Comparison of ENCODE assay signal across 17 cellular contexts in the genomic region with DNA sequence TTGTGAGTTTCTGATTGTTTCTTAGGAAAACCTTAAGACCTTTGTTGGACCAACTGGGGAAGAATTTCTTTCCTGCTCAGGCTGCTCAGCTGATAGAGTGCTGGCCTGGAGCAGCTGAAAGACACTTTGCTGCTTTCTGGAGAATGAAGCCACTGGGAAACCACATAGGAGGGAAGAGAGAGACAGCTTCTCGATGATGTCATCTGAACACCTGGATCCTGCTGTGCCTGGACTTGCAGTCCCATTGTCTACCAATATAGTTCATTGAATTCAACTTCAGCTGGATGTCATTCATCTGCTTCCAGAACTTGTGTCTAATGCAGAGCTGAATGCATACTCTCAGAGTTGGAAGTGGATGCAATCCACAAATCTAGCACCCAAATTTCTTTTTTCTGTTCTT. TPM values are rescaled to one million over a fixed set of nuclear protein-coding genes. Genes with fewer than 3 reads are reported as not detected.
DNase-seq lines count a peak whose midpoint lies in the region; ATAC-seq, FAIRE-seq and TF ChIP-seq lines count a peak whose summit lies in the region.
"Had no signal": no experiment of that assay in that cellular context is flagged by ENCODE, and none has a peak within 500 bp of the region (broad histone marks: within the 10 kb centered on the region; RNA-seq: fewer than 3 reads in every experiment).

No MANE protein-coding gene starts in this region.

- dilution Hi-C loops in mammary epithelial cell (cut with HindIII; ENCODE audit: low sequenced_read_pairs): no loop called here

- no peaks in the 10 kb centered on the region for H3K79me2 ChIP-seq in mammary epithelial cell (ENCODE audit: insufficient read depth, low read length)

- no peak overlapping the region for H3K27ac ChIP-seq in mammary epithelial cell (ENCODE audit: insufficient read depth, low read depth, low read length)
- no peak overlapping the region for H3K27ac ChIP-seq in breast epithelium
- H3K27ac ChIP-seq in RWPE2 (ENCODE audit: poor library complexity, severe bottlenecking): no peak overlapping the region
- no peak overlapping the region for H3K27ac ChIP-seq in epithelial cell of prostate
- H3K27ac ChIP-seq: HL-60 had no signal

- no TSS peak for BruUV-seq in mammary epithelial cell (replicated peaks; lab: Mats Ljungman, UMichigan)

- H3K9me3 ChIP-seq in mammary epithelial cell (replicated peaks; ENCODE audit: insufficient read depth, low read length): no peaks in the 10 kb centered on the region
- H3K9me3 ChIP-seq in breast epithelium: no peaks in the 10 kb centered on the region
- no peaks in the 10 kb centered on the region for H3K9me3 ChIP-seq in RWPE2 (ENCODE audit: severe bottlenecking)

- ATAC-seq in RWPE2 (ENCODE audit: low read depth) (peak; percentile 82), left cardiac atrium (no peak)
- ATAC-seq: GM23338 had no signal

- in situ Hi-C loops in mammary epithelial cell (cut with MboI; ENCODE audit: low sequenced_read_pairs in 2 of 2): no loop called here

- intact Hi-C loops in mammary epithelial cell (cut with micrococcal nuclease) (no loop called here), breast epithelium (cut with DNase I; ENCODE audit: low total_unique reads) (no loop called here), left cardiac atrium (cut with DNase I) (no loop called here)

- H3K4me1 ChIP-seq in mammary epithelial cell (ENCODE audit: insufficient read depth, low read length) (peaks cover 1% of the 10 kb centered on the region), breast epithelium (no peaks in the 10 kb centered on the region), RWPE2 (ENCODE audit: insufficient read depth, poor library complexity, severe bottlenecking) (peaks cover 4% of the 10 kb centered on the region)

- no peaks in the 10 kb centered on the region for H4K20me1 ChIP-seq in mammary epithelial cell (ENCODE audit: insufficient read depth, low read length)

- CTCF ChIA-PET in mammary epithelial cell (lab: Charles Lee; ENCODE audit: low non-redundant PET): no interaction called here

- no peak overlapping the region for H3K4me2 ChIP-seq in mammary epithelial cell (ENCODE audit: insufficient read depth, low read depth, low read length)
- H3K4me2 ChIP-seq: GM23338 had no signal

- WGBS in mammary epithelial cell (ENCODE audit: low coverage, missing lambda C conversion rate): 7% methylated on average over 1 of the region's 1 CpG

- no peak for TF ChIP-seq CTCF in mammary epithelial cell (conservative IDR thresholded peaks at IDR 0.05 in 1 of 2, IDR thresholded peaks at IDR 0.05 in 1 of 2; ENCODE audit: extremely low read depth in 1 of 2, insufficient read depth in 1 of 2, low read depth in 1 of 2, low read length in 2 of 2)
- no peak for TF ChIP-seq CTCF in breast epithelium (IDR thresholded peaks at IDR 0.05)
- no peak for TF ChIP-seq CTCF in RWPE2 (IDR thresholded peaks at IDR 0.05; ENCODE audit: poor library complexity, severe bottlenecking)

- DNase-seq in mammary epithelial cell (peak; percentile 87), breast epithelium (ENCODE audit: low spot score in 2 of 2) (no peak), RWPE2 (ENCODE audit: low spot score) (no peak), epithelial cell of prostate (ENCODE audit: low read depth, low spot score) (peak; percentile 44), urothelium cell line (ENCODE audit: low spot score) (peak; percentile 28), pons (ENCODE audit: low spot score) (no peak), left cardiac atrium (no peak)
- DNase-seq: C1 segment of cervical spinal cord; Calu3; CD4-positive, alpha-beta T cell; DMS 273 treated with DMSO at 0.1 percent for 48 hours; GDM1; H9 had no signal

- no peak overlapping the region for H3K4me3 ChIP-seq in mammary epithelial cell (replicated peaks in 1 of 3; ENCODE audit: insufficient read depth in 1 of 3, low read depth in 2 of 3, low read length in 3 of 3)
- no peak overlapping the region for H3K4me3 ChIP-seq in breast epithelium
- no peak overlapping the region for H3K4me3 ChIP-seq in RWPE2 (ENCODE audit: severe bottlenecking)
- H3K4me3 ChIP-seq: GM23338 had no signal

- TF ChIP-seq POLR2A in breast epithelium (IDR thresholded peaks at IDR 0.05): no peak

- no peak overlapping the region for H3K9ac ChIP-seq in mammary epithelial cell (ENCODE audit: insufficient read depth, low read length)

- H3K27me3 ChIP-seq in mammary epithelial cell (ENCODE audit: insufficient read depth, low read length): no peaks in the 10 kb centered on the region
- H3K27me3 ChIP-seq in breast epithelium: no peaks in the 10 kb centered on the region
- no peaks in the 10 kb centered on the region for H3K27me3 ChIP-seq in RWPE2 (ENCODE audit: insufficient read depth, poor library complexity, severe bottlenecking)

- FAIRE-seq in urothelium cell line (lab: Jason Lieb, UNC): no peak
- FAIRE-seq: A204.1, GM12892 had no signal

- H3K36me3 ChIP-seq in mammary epithelial cell (ENCODE audit: insufficient read depth, low read length) (no peaks in the 10 kb centered on the region), breast epithelium (no peaks in the 10 kb centered on the region), RWPE2 (ENCODE audit: low read depth) (no peaks in the 10 kb centered on the region)

- H2AFZ ChIP-seq in mammary epithelial cell (ENCODE audit: low read depth, low read length): no peak overlapping the region
- H2AFZ ChIP-seq: GM23338 had no signal

RNA-seq across cellular contexts. Expression of a gene that starts 34.3 kb away (rescaled TPM):
- total RNA-seq in mammary epithelial cell (10 to 100 TPM; 10.3 to 11.3 TPM), breast epithelium (1 to 10 TPM; 3.7 to 9.8 (median 8.3) TPM), left cardiac atrium (1 to 10 TPM; 4.3 to 5.4 TPM)
- 4.1 TPM for polyA plus RNA-seq in mammary epithelial cell
- 9.8 TPM for polyA minus RNA-seq in mammary epithelial cell
- total RNA-seq: Calu3 had no signal

Comparison
In these comparisons a context has a peak if more than half of its experiments do, and no peak if none do; other contexts are left out.
1. DNase-seq: peak in mammary epithelial cell (single experiment), epithelial cell of prostate (single experiment) and urothelium cell line (single experiment); none in breast epithelium (0 of 2), RWPE2 (single experiment), pons (single experiment) and left cardiac atrium (single experiment).